ENCODE assay signal across 11 cellular contexts in genomic region chr9:130220351-130220750, GRCh38. TPM values are rescaled to one million over a fixed set of nuclear protein-coding genes. Genes with fewer than 3 reads are reported as not detected.
A peak's percentile ranks its signal among the peaks of the same experiment; 100 is the strongest.
DNase-seq lines count a peak whose midpoint lies in the region; TF ChIP-seq lines count a peak whose summit lies in the region.
"Had no signal": no experiment of that assay in that cellular context is flagged by ENCODE, and none has a peak within 500 bp of the region (broad histone marks: within the 10 kb centered on the region; RNA-seq: fewer than 3 reads in every experiment).

No MANE protein-coding gene starts in this region.

- intact Hi-C loops in stomach (cut with DNase I; ENCODE audit: low total_unique reads): no loop called here

- H3K4me3 ChIP-seq in HEK293 (ENCODE audit: low read depth, low read length): no peak overlapping the region
- H3K4me3 ChIP-seq in cardiac fibroblast (replicated peaks in 1 of 2; ENCODE audit: low read depth in 2 of 2, low read length in 2 of 2): no peak overlapping the region
- H3K4me3 ChIP-seq in stomach: no peak overlapping the region
- H3K4me3 ChIP-seq: tibial nerve had no signal

- TF ChIP-seq CTCF in HEK293 (tag by site-specific recombination; IDR thresholded peaks at IDR 0.05): no peak
- TF ChIP-seq CTCF in cardiac fibroblast (IDR thresholded peaks at IDR 0.05; ENCODE audit: low read depth, low read length): peak; percentile 23
- TF ChIP-seq CTCF in stomach (IDR thresholded peaks at IDR 0.05): peak in 1 of 7 experiments; percentile 14

- no peaks in the 10 kb centered on the region for H3K4me1 ChIP-seq in HEK293 (ENCODE audit: control insufficient read depth, insufficient read depth, low read length)
- peaks cover 3 to 35% (median 16%) of the 10 kb centered on the region in 4 donors for H3K4me1 ChIP-seq in stomach

- TF ChIP-seq POLR2A in stomach (IDR thresholded peaks at IDR 0.05): no peak

- peaks cover 0 to 12% of the 10 kb centered on the region in 2 experiments; a peak in 1 of 3 replicates for H3K36me3 ChIP-seq in HEK293 (ENCODE audit: control insufficient read depth in 2 of 2, insufficient read depth in 1 of 2, low read length in 2 of 2)
- H3K36me3 ChIP-seq in stomach: peaks cover 0 to 29% (median 14%) of the 10 kb centered on the region in 4 donors

- H3K27ac ChIP-seq in HEK293 (ENCODE audit: extremely low read depth, low read depth, low read length): no peak overlapping the region
- H3K27ac ChIP-seq in stomach: peak overlapping the region in 4 of 5 donors; percentile 26 to 75 (median 48)
- H3K27ac ChIP-seq: tibial nerve had no signal

- POLR2A ChIA-PET in HEK293 (lab: Yijun Ruan, JAX): no interaction called here

- CTCF ChIA-PET in HEK293 (lab: Yijun Ruan, JAX): interaction anchor here (0.6 to 0.7 kb wide), 3 partner anchors 31 to 575 kb away, joined by 3 to 5 read pairs (median 4); no protein-coding TSS in a partner anchor

- H3K27me3 ChIP-seq in stomach: no peaks in the 10 kb centered on the region
- H3K27me3 ChIP-seq: tibial nerve had no signal

- in situ Hi-C loops in ACHN (cut with HindIII; ENCODE audit: low pct_ligation_motif_present, low pct_unique_long_range_greater_than_20kb, low sequenced_read_pairs): no loop called here

- H3K9me3 ChIP-seq in HEK293 (ENCODE audit: control insufficient read depth, insufficient read depth, low read depth, low read length): no peaks in the 10 kb centered on the region
- no peaks in the 10 kb centered on the region for H3K9me3 ChIP-seq in stomach
- H3K9me3 ChIP-seq: tibial nerve had no signal

- WGBS in stomach, 5 donors: 44 to 62% (median 45%) methylated on average over 9 of the region's 9 CpGs

- peak; percentile 19 to 72 for DNase-seq in cardiac fibroblast (ENCODE audit: low read depth in 2 of 2)
- DNase-seq in iPS-NIHi7 (ENCODE audit: extremely low spot score): peak; percentile 66
- no peak for DNase-seq in stomach
- no peak for DNase-seq in NCI-H1694 (lab: John Stamatoyannopoulos, UW)
- DNase-seq in stimulated activated CD4-positive, alpha-beta T cell treated with anti-CD3 and anti-CD28 coated beads, Interleukin-4, amount 100 ng/mL, for 4 hours: no peak
- no peak for DNase-seq in mesenteric fat pad (ENCODE audit: low spot score)
- DNase-seq in ACHN: no peak
- DNase-seq: stimulated activated CD4-positive, alpha-beta T cell treated with anti-CD3 and anti-CD28 coated beads, Interleukin-4, amount 100 ng/mL, for 1 hour had no signal

- TF ChIP-seq EP300 in stomach (IDR thresholded peaks at IDR 0.05): no peak

TF ChIP-seq in HEK293, 187 proteins besides CTCF, POLR2A, EP300 and RAD21:
- TF ChIP-seq WT1 (tag by site-specific recombination; IDR thresholded peaks at IDR 0.05) (peak; percentile 53; the same call in 1 of the 2 replicates), ZNF600 (tag by site-specific recombination; IDR thresholded peaks at IDR 0.05) (peak; percentile 61), ZBTB49 (tag by site-specific recombination; IDR thresholded peaks at IDR 0.05; ENCODE audit: low read depth) (no peak), ZFP69B (tag by site-specific recombination; IDR thresholded peaks at IDR 0.05) (no peak), ZNF341 (tag by site-specific recombination; IDR thresholded peaks at IDR 0.05; ENCODE audit: low read depth) (no peak), ZNF266 (tag by site-specific recombination; IDR thresholded peaks at IDR 0.05; ENCODE audit: low read depth) (no peak), PRDM1 (tag by site-specific recombination; IDR thresholded peaks at IDR 0.05) (no peak), GLIS2 (tag by site-specific recombination; IDR thresholded peaks at IDR 0.05) (0 out of 2 replicates have a peak, but pooled peaks have one; percentile 20), ZNF398 (tag by site-specific recombination; IDR thresholded peaks at IDR 0.05) (peak; percentile 65), ZBTB17 (tag by site-specific recombination; IDR thresholded peaks at IDR 0.05) (0 out of 2 replicates have a peak, but pooled peaks have one; percentile 22), ZNF112 (tag by site-specific recombination; IDR thresholded peaks at IDR 0.05) (no peak), ZNF558 (tag by site-specific recombination; IDR thresholded peaks at IDR 0.05) (no peak), ZNF580 (tag by site-specific recombination; IDR thresholded peaks at IDR 0.05) (no peak), GLIS1 (tag by site-specific recombination; IDR thresholded peaks at IDR 0.05) (peak; percentile 31; the same call in 1 of the 2 replicates), OVOL3 (tag by site-specific recombination; IDR thresholded peaks at IDR 0.05) (no peak), KLF17 (tag by site-specific recombination; IDR thresholded peaks at IDR 0.05) (no peak), ZNF354C (tag by site-specific recombination; IDR thresholded peaks at IDR 0.05; ENCODE audit: borderline replicate concordance, low read depth) (no peak), ZNF132 (tag by site-specific recombination; IDR thresholded peaks at IDR 0.05; ENCODE audit: borderline replicate concordance) (no peak), ZFHX2 (tag by site-specific recombination; conservative IDR thresholded peaks at IDR 0.05) (no peak), ZNF596 (tag by site-specific recombination; IDR thresholded peaks at IDR 0.05) (no peak), ZIC2 (tag by site-specific recombination; IDR thresholded peaks at IDR 0.05) (0 out of 2 replicates have a peak, but pooled peaks have one; percentile 12), ZNF660 (tag by site-specific recombination; IDR thresholded peaks at IDR 0.05) (no peak), KLF10 (tag by site-specific recombination; IDR thresholded peaks at IDR 0.05) (no peak), ZSCAN18 (tag by site-specific recombination; IDR thresholded peaks at IDR 0.05) (no peak)

RNA-seq across cellular contexts. Expression of gene HMCN2, which starts 45.2 kb away (rescaled TPM):
- total RNA-seq in stomach (10 to 100 TPM in 1 of 5 donors, 1 to 10 TPM in 4; 1.7 to 21.1 (median 7.5) TPM), mesenteric fat pad (3.1 TPM)
- 1 to 10 TPM; 1.1 to 7.3 (median 1.2) TPM for polyA plus RNA-seq in stomach
- total RNA-seq: natural killer cell treated with Interleukin-12 subunit alpha and Interleukin-12 subunit beta and Interleukin-15 and Interleukin-18, amount 100 ng/mL, for 72 hours had no signal

RNA-seq across cellular contexts. Expression of gene NCS1, which starts 48.1 kb away (rescaled TPM):
- total RNA-seq in stomach (10 to 100 TPM; 12.8 to 50.0 (median 16.7) TPM), mesenteric fat pad (11.9 TPM)
- polyA plus RNA-seq in stomach: 10 to 100 TPM in 1 of 3 donors, 1 to 10 TPM in 2; 3.2 to 26.0 (median 6.4) TPM

Comparison
In these comparisons a context has a peak if more than half of its experiments do, and no peak if none do; other contexts are left out.
1. DNase-seq: peak in cardiac fibroblast (2 of 2) and iPS-NIHi7 (single experiment); none in stomach (single experiment), NCI-H1694 (single experiment), stimulated activated CD4-positive, alpha-beta T cell treated with anti-CD3 and anti-CD28 coated beads, Interleukin-4, amount 100 ng/mL, for 4 hours (0 of 2), mesenteric fat pad (single experiment) and ACHN (single experiment).